ENCODE assay signal across 9 cellular contexts in genomic region chrX:11351375-11352295, GRCh38. TPM values are rescaled to one million over a fixed set of nuclear protein-coding genes. Genes with fewer than 3 reads are reported as not detected.
DNase-seq lines count a peak whose midpoint lies in the region; ATAC-seq, FAIRE-seq and TF ChIP-seq lines count a peak whose summit lies in the region.
"Had no signal": no experiment of that assay in that cellular context is flagged by ENCODE, and none has a peak within 500 bp of the region (broad histone marks: within the 10 kb centered on the region; RNA-seq: fewer than 3 reads in every experiment).

No MANE protein-coding gene starts in this region.

- in situ Hi-C loops in G401 (cut with HindIII; ENCODE audit: low sequenced_read_pairs), result no loop called here

- peak overlapping the region; percentile 29 for H3K4me3 ChIP-seq in coronary artery

- H3K27ac ChIP-seq in coronary artery, result peak overlapping the region; percentile 55 to 77

- TF ChIP-seq CTCF in coronary artery (IDR thresholded peaks at IDR 0.05) (no peak), D721Med (IDR thresholded peaks at IDR 0.05; ENCODE audit: insufficient read depth, missing control alignments) (no peak)

- intact Hi-C loops in posterior vena cava (cut with DNase I), result no loop called here

- DNase-seq in G401 (ENCODE audit: low spot score), result peak; percentile 1
- peak; percentile 76 for DNase-seq in coronary artery (ENCODE audit: low spot score)
- DNase-seq in posterior vena cava (ENCODE audit: low spot score), result peak; percentile 81
- DNase-seq in hypothalamus (lab: John Stamatoyannopoulos, UW), result no peak
- no peak for DNase-seq in D721Med (ENCODE audit: insufficient read length, low spot score)
- no peak for DNase-seq in NCI-H2196 treated with DMSO at 0.1 percent for 48 hours (lab: John Stamatoyannopoulos, UW; ENCODE audit: unreplicated experiment)
- DNase-seq: occipital lobe had no signal

- FAIRE-seq in D721Med (lab: Jason Lieb, UNC), result no peak

- ATAC-seq in HG03342 (IDR thresholded peaks at IDR 0.05; ENCODE audit: unreplicated experiment) (peak; percentile 37), GM21737 (IDR thresholded peaks at IDR 0.05; ENCODE audit: unreplicated experiment) (no peak)

RNA-seq across cellular contexts. Expression of gene AMELX, which starts 58.4 kb away (rescaled TPM):
- not detected in 2 replicates for total RNA-seq in G401 (2014; rRNA removed; shearing (Covaris generic))
- not detected for total RNA-seq in posterior vena cava
- total RNA-seq: occipital lobe had no signal

Comparison
In these comparisons a context has a peak if more than half of its experiments do, and no peak if none do; other contexts are left out.
1. DNase-seq: peak in G401 (single experiment), coronary artery (single experiment) and posterior vena cava (single experiment); none in hypothalamus (0 of 51), D721Med (single experiment) and NCI-H2196 treated with DMSO at 0.1 percent for 48 hours (single experiment).